Comparison of ENCODE assay signal across 1 cellular context in genomic region chr5:7816535-7816901, GRCh38.
TF ChIP-seq lines count a peak whose summit lies in the region.

No MANE protein-coding gene starts in this region.

TF ChIP-seq in HepG2, 621 proteins besides CTCF, POLR2A, EP300 and RAD21:
- no peak for TF ChIP-seq KMT2A (CRISPR knock-in tag; IDR thresholded peaks at IDR 0.05)
- no peak for TF ChIP-seq NFATC3 (CRISPR knock-in tag; IDR thresholded peaks at IDR 0.05)
- 0 out of 2 replicates have a peak, but pooled peaks have one; percentile 54 for TF ChIP-seq ZNF891 (CRISPR knock-in tag; IDR thresholded peaks at IDR 0.05)
- no peak for TF ChIP-seq CENPX (CRISPR knock-in tag; IDR thresholded peaks at IDR 0.05)
- TF ChIP-seq REST (IDR thresholded peaks at IDR 0.05; ENCODE audit: borderline replicate concordance in 1 of 2, low read depth in 1 of 2, low read length in 2 of 2): no peak
